16 cellular contexts compared by ENCODE assay signal in genomic region chr19:16319466-16319865, GRCh38. TPM values are rescaled to one million over a fixed set of nuclear protein-coding genes. Genes with fewer than 3 reads are reported as not detected.
DNase-seq lines count a peak whose midpoint lies in the region; ATAC-seq and TF ChIP-seq lines count a peak whose summit lies in the region.
"Had no signal": no experiment of that assay in that cellular context is flagged by ENCODE, and none has a peak within 500 bp of the region (broad histone marks: within the 10 kb centered on the region; RNA-seq: fewer than 3 reads in every experiment).

No MANE protein-coding gene starts in this region.

- H3K23ac ChIP-seq in mesenchymal stem cell (ENCODE audit: low read length in 2 of 2), result no peak overlapping the region

- no peaks in the 10 kb centered on the region for H3K79me1 ChIP-seq in mesenchymal stem cell (replicated peaks; ENCODE audit: low read length, poor library complexity, severe bottlenecking)

- H2BK15ac ChIP-seq in mesenchymal stem cell (ENCODE audit: low read depth, poor library complexity, severe bottlenecking), result no peak overlapping the region

- H3K18ac ChIP-seq in mesenchymal stem cell (ENCODE audit: low read depth in 1 of 2, low read length in 2 of 2), result no peak overlapping the region

- H3K27me3 ChIP-seq in mesenchymal stem cell (ENCODE audit: control insufficient read depth in 1 of 2, insufficient read depth in 1 of 2, low read length in 2 of 2), result peaks cover 3 to 5% of the 10 kb centered on the region in 2 experiments
- H3K27me3 ChIP-seq in endodermal cell (ENCODE audit: control insufficient read depth, insufficient read depth, low read length, poor library complexity, severe bottlenecking), result peaks cover 21% of the 10 kb centered on the region
- H3K27me3 ChIP-seq: right lobe of liver had no signal

- H2BK12ac ChIP-seq in mesenchymal stem cell (ENCODE audit: low read length in 2 of 2), result no peak overlapping the region

- H4K91ac ChIP-seq in mesenchymal stem cell (ENCODE audit: low read length), result no peak overlapping the region

- H3K9ac ChIP-seq in mesenchymal stem cell (ENCODE audit: low read length) (no peak overlapping the region), endodermal cell (ENCODE audit: extremely low read depth, low read length, poor library complexity, severe bottlenecking) (no peak overlapping the region)

- H2AFZ ChIP-seq in mesenchymal stem cell (ENCODE audit: low read depth, low read length), result no peak overlapping the region

- H2AK5ac ChIP-seq in mesenchymal stem cell (ENCODE audit: low read length, severe bottlenecking), result no peak overlapping the region

- peaks cover 30% of the 10 kb centered on the region for H3K4me1 Mint-ChIP-seq in activated naive CD8-positive, alpha-beta T cell (ENCODE audit: low read depth)
- H3K4me1 Mint-ChIP-seq in endodermal cell, result no peaks in the 10 kb centered on the region

- no peak overlapping the region for H2BK5ac ChIP-seq in mesenchymal stem cell (ENCODE audit: low read depth, low read length, poor library complexity, severe bottlenecking)

- no peak overlapping the region for H2BK120ac ChIP-seq in mesenchymal stem cell (ENCODE audit: low read depth, low read length)

- H3K4me3 Mint-ChIP-seq in activated naive CD8-positive, alpha-beta T cell, result no peak overlapping the region
- H3K4me3 Mint-ChIP-seq in endodermal cell, result no peak overlapping the region
- H3K4me3 Mint-ChIP-seq: stimulated activated naive CD8-positive, alpha-beta T cell treated with anti-CD3 and anti-CD28 coated beads, Interleukin-15, Interleukin-2, amounts not matched to agents 100 ng/mL and 50 ng/mL, for 24 hours had no signal

- H3K4me1 ChIP-seq in HEK293 (ENCODE audit: control insufficient read depth, insufficient read depth, low read length) (no peaks in the 10 kb centered on the region), mesenchymal stem cell (ENCODE audit: control insufficient read depth, insufficient read depth, low read depth, low read length) (peaks cover 16% of the 10 kb centered on the region), endodermal cell (ENCODE audit: control insufficient read depth, insufficient read depth, low read length) (no peaks in the 10 kb centered on the region)
- H3K4me1 ChIP-seq: right lobe of liver had no signal

- no peak for TF ChIP-seq CTCF in HEK293 (tag by site-specific recombination; IDR thresholded peaks at IDR 0.05)
- no peak for TF ChIP-seq CTCF in endodermal cell (conservative IDR thresholded peaks at IDR 0.05)

- H3K36me3 ChIP-seq in HEK293 (ENCODE audit: control insufficient read depth in 2 of 2, insufficient read depth in 1 of 2, low read length in 2 of 2) (no peaks in the 10 kb centered on the region), mesenchymal stem cell (ENCODE audit: control insufficient read depth in 1 of 2, insufficient read depth in 2 of 2, low read depth in 1 of 2, low read length in 2 of 2) (no peaks in the 10 kb centered on the region), endodermal cell (ENCODE audit: control insufficient read depth, insufficient read depth, low read length) (no peaks in the 10 kb centered on the region)
- H3K36me3 ChIP-seq: esophagus squamous epithelium, right lobe of liver had no signal

- no peak overlapping the region for H4K8ac ChIP-seq in mesenchymal stem cell (ENCODE audit: low read length)

- peak; percentile 16 for DNase-seq in activated CD4-positive, alpha-beta T cell treated with anti-CD3 and anti-CD28 coated beads, Interleukin-2, amount 50 U/mL, for 1 hour
- DNase-seq in activated CD4-positive, alpha-beta T cell treated with anti-CD3 and anti-CD28 coated beads, Interleukin-2, amount 50 U/mL, for 4 hours, result no peak
- DNase-seq in mesenchymal stem cell, result peak; percentile 43
- DNase-seq in DMS79 treated with DMSO at 0.1 percent for 48 hours (lab: John Stamatoyannopoulos, UW), result no peak
- no peak for DNase-seq in endodermal cell
- DNase-seq: amniotic stem cell, esophagus squamous epithelium, H7, MM.1S, right lobe of liver, SHP77 had no signal

- POLR2A ChIA-PET in HEK293 (lab: Yijun Ruan, JAX), result interaction anchor here (0.7 kb wide), 1 partner anchor 1436 kb away, joined by 3 read pairs; no protein-coding TSS in a partner anchor

- H3K36me3 Mint-ChIP-seq in activated naive CD8-positive, alpha-beta T cell, result no peaks in the 10 kb centered on the region
- no peaks in the 10 kb centered on the region for H3K36me3 Mint-ChIP-seq in endodermal cell (ENCODE audit: low read depth)

- no peak overlapping the region for H3K14ac ChIP-seq in mesenchymal stem cell (ENCODE audit: low read length in 2 of 2)

- H3K27ac ChIP-seq in HEK293 (ENCODE audit: extremely low read depth, low read depth, low read length), result no peak overlapping the region
- H3K27ac ChIP-seq in mesenchymal stem cell (ENCODE audit: low read length, poor library complexity, severe bottlenecking), result no peak overlapping the region
- H3K27ac ChIP-seq in endodermal cell (ENCODE audit: low read depth, low read length), result no peak overlapping the region
- H3K27ac ChIP-seq: esophagus squamous epithelium, right lobe of liver had no signal

- 69% methylated on average over 8 of the region's 8 CpGs for WGBS in mesenchymal stem cell
- 56 to 76% methylated on average over 8 of the region's 8 CpGs for WGBS in endodermal cell (ENCODE audit: insufficient coverage in 1 of 2, insufficient read length in 1 of 2), 2 experiments

- H3K27ac Mint-ChIP-seq in activated naive CD8-positive, alpha-beta T cell, result peak overlapping the region; percentile 30
- no peak overlapping the region for H3K27ac Mint-ChIP-seq in endodermal cell
- H3K27ac Mint-ChIP-seq: stimulated activated naive CD8-positive, alpha-beta T cell treated with anti-CD3 and anti-CD28 coated beads, Interleukin-15, Interleukin-2, amounts not matched to agents 100 ng/mL and 50 ng/mL, for 24 hours had no signal

- H3K4me3 ChIP-seq in HEK293 (ENCODE audit: low read depth, low read length) (no peak overlapping the region), mesenchymal stem cell (ENCODE audit: insufficient read depth in 1 of 2, low read depth in 1 of 2, low read length in 2 of 2) (no peak overlapping the region), endodermal cell (ENCODE audit: low read length) (no peak overlapping the region)
- H3K4me3 ChIP-seq: coronary artery, esophagus squamous epithelium, right lobe of liver had no signal

- ATAC-seq in HG03354 (IDR thresholded peaks at IDR 0.05; ENCODE audit: poor library complexity, severe bottlenecking, unreplicated experiment), result no peak
- ATAC-seq: right lobe of liver had no signal

- no peaks in the 10 kb centered on the region for H3K9me3 ChIP-seq in HEK293 (ENCODE audit: control insufficient read depth, insufficient read depth, low read depth, low read length)
- no peaks in the 10 kb centered on the region for H3K9me3 ChIP-seq in mesenchymal stem cell (ENCODE audit: control insufficient read depth, low read length)
- no peaks in the 10 kb centered on the region for H3K9me3 ChIP-seq in endodermal cell (ENCODE audit: control insufficient read depth, low read length)
- H3K9me3 ChIP-seq: esophagus squamous epithelium, right lobe of liver had no signal

- no peaks in the 10 kb centered on the region for H3K9me3 Mint-ChIP-seq in activated naive CD8-positive, alpha-beta T cell (ENCODE audit: low read depth)
- no peaks in the 10 kb centered on the region for H3K9me3 Mint-ChIP-seq in endodermal cell
- H3K9me3 Mint-ChIP-seq: stimulated activated naive CD8-positive, alpha-beta T cell treated with anti-CD3 and anti-CD28 coated beads, Interleukin-15, Interleukin-2, amounts not matched to agents 100 ng/mL and 50 ng/mL, for 24 hours had no signal

- CTCF ChIA-PET in HEK293 (lab: Yijun Ruan, JAX), result interaction anchor here (0.5 to 0.6 kb wide), 2 partner anchors 10 to 74 kb away, joined by 3 read pairs; no protein-coding TSS in a partner anchor

- H3K4ac ChIP-seq in mesenchymal stem cell (ENCODE audit: low read depth in 1 of 2, low read length in 2 of 2), result no peak overlapping the region

- H3K27me3 Mint-ChIP-seq in activated naive CD8-positive, alpha-beta T cell, result no peaks in the 10 kb centered on the region
- peaks cover 33% of the 10 kb centered on the region for H3K27me3 Mint-ChIP-seq in endodermal cell (ENCODE audit: insufficient read depth)

- no peak overlapping the region for H3K4me2 ChIP-seq in mesenchymal stem cell (ENCODE audit: low read length, poor library complexity, severe bottlenecking)

TF ChIP-seq in HEK293, 187 proteins besides CTCF, POLR2A, EP300 and RAD21:
- TF ChIP-seq ZNF398 (tag by site-specific recombination; IDR thresholded peaks at IDR 0.05) (no peak), ZIC2 (tag by site-specific recombination; IDR thresholded peaks at IDR 0.05) (peak; percentile 72), GLIS1 (tag by site-specific recombination; IDR thresholded peaks at IDR 0.05) (peak; percentile 80)

RNA-seq across cellular contexts. Expression of gene KLF2, which starts 5.2 kb away (rescaled TPM):
- polyA plus RNA-seq in mesenchymal stem cell (2013, experiment 1 of 2), result 39.9 TPM
- polyA plus RNA-seq in mesenchymal stem cell (2013, experiment 2 of 2), result 38.0 TPM
- 1 to 10 TPM in 1 of 2 donors, under 1 TPM in 1; 0.22 to 1.4 TPM for total RNA-seq in endodermal cell
- 0.25 TPM for polyA plus RNA-seq in endodermal cell (2013, experiment 1 of 2)
- 0.17 TPM for polyA plus RNA-seq in endodermal cell (2013, experiment 2 of 2)
- total RNA-seq: H7 had no signal

Comparison
In these comparisons a context has a peak if more than half of its experiments do, and no peak if none do; other contexts are left out.
1. DNase-seq: peak in activated CD4-positive, alpha-beta T cell treated with anti-CD3 and anti-CD28 coated beads, Interleukin-2, amount 50 U/mL, for 1 hour (single experiment) and mesenchymal stem cell (single experiment); none in activated CD4-positive, alpha-beta T cell treated with anti-CD3 and anti-CD28 coated beads, Interleukin-2, amount 50 U/mL, for 4 hours (0 of 2), DMS79 treated with DMSO at 0.1 percent for 48 hours (single experiment) and endodermal cell (single experiment).